In genomic region chr17:45221081-45221996, GRCh38 we compare ENCODE assay signal across 8 cellular contexts. TPM values are rescaled to one million over a fixed set of nuclear protein-coding genes. Genes with fewer than 3 reads are reported as not detected.
DNase-seq lines count a peak whose midpoint lies in the region; TF ChIP-seq lines count a peak whose summit lies in the region.

TSS of gene FMNL1 (plus strand) at chr17:45221885. CDS start at chr17:45222125, 240 bp downstream.

- H3K4me1 Mint-ChIP-seq in activated T-helper 2 cell treated with anti-CD3 and anti-CD28 coated beads, Interferon-gamma antibody, Interleukin-2, Interleukin-4, amounts not matched to agents 10 μg/mL and 5 μg/mL and 100 μg/mL, durations not matched to agents 14 hours and 24 hours and 36 hours (ENCODE audit: low read depth) = peaks cover 44% of the 10 kb centered on the region
- peaks cover 18% of the 10 kb centered on the region for H3K4me1 Mint-ChIP-seq in osteocyte (ENCODE audit: unreplicated experiment)

- peak within 1 kb of the TSS; percentile 97 for H3K27ac Mint-ChIP-seq in activated T-helper 2 cell treated with anti-CD3 and anti-CD28 coated beads, Interferon-gamma antibody, Interleukin-2, Interleukin-4, amounts not matched to agents 10 μg/mL and 5 μg/mL and 100 μg/mL, durations not matched to agents 14 hours and 24 hours and 36 hours
- H3K27ac Mint-ChIP-seq in osteocyte (ENCODE audit: unreplicated experiment) = no peak within 1 kb of the TSS

- peak; percentile 32 for DNase-seq in NCI-H2227 (lab: John Stamatoyannopoulos, UW; ENCODE audit: unreplicated experiment)
- DNase-seq in NCI-H2227 treated with DMSO at 0.1 percent for 48 hours (lab: John Stamatoyannopoulos, UW) = no peak
- DNase-seq in NOMO-1 (lab: John Stamatoyannopoulos, UW; ENCODE audit: unreplicated experiment in 2 of 2) = peak; percentile 61 to 65
- DNase-seq in activated T-helper 2 cell treated with anti-CD3 and anti-CD28 coated beads, Interferon-gamma antibody, Interleukin-2, Interleukin-4, amounts not matched to agents 10 μg/mL and 5 μg/mL and 100 μg/mL, durations not matched to agents 14 hours and 24 hours and 36 hours (ENCODE audit: low spot score) = peak; percentile 69
- peak; percentile 46 for DNase-seq in glomerular visceral epithelial cell (ENCODE audit: extremely low spot score)
- DNase-seq in osteocyte (ENCODE audit: extremely low spot score, unreplicated experiment) = no peak
- no peak for DNase-seq in DMS114 treated with DMSO at 0.1 percent for 48 hours (lab: John Stamatoyannopoulos, UW; ENCODE audit: unreplicated experiment)
- DNase-seq in NCI-H526 treated with DMSO at 0.1 percent for 48 hours (lab: John Stamatoyannopoulos, UW) = no peak

- H3K9me3 Mint-ChIP-seq in activated T-helper 2 cell treated with anti-CD3 and anti-CD28 coated beads, Interferon-gamma antibody, Interleukin-2, Interleukin-4, amounts not matched to agents 10 μg/mL and 5 μg/mL and 100 μg/mL, durations not matched to agents 14 hours and 24 hours and 36 hours = no peaks in the 10 kb centered on the region
- H3K9me3 Mint-ChIP-seq in osteocyte (ENCODE audit: unreplicated experiment) = no peaks in the 10 kb centered on the region

- intact Hi-C loops in activated T-helper 2 cell treated with anti-CD3 and anti-CD28 coated beads, Interferon-gamma antibody, Interleukin-2, Interleukin-4, amounts not matched to agents 10 μg/mL and 5 μg/mL and 100 μg/mL, durations not matched to agents 14 hours and 24 hours and 36 hours (cut with micrococcal nuclease) = no loop called here

- H3K36me3 Mint-ChIP-seq in activated T-helper 2 cell treated with anti-CD3 and anti-CD28 coated beads, Interferon-gamma antibody, Interleukin-2, Interleukin-4, amounts not matched to agents 10 μg/mL and 5 μg/mL and 100 μg/mL, durations not matched to agents 14 hours and 24 hours and 36 hours (ENCODE audit: low read depth) = peaks cover 80% of the 10 kb centered on the region
- H3K36me3 Mint-ChIP-seq in osteocyte (ENCODE audit: unreplicated experiment) = no peaks in the 10 kb centered on the region

- peak within 1 kb of the TSS; percentile 98 for H3K4me3 Mint-ChIP-seq in activated T-helper 2 cell treated with anti-CD3 and anti-CD28 coated beads, Interferon-gamma antibody, Interleukin-2, Interleukin-4, amounts not matched to agents 10 μg/mL and 5 μg/mL and 100 μg/mL, durations not matched to agents 14 hours and 24 hours and 36 hours (ENCODE audit: low read depth)
- H3K4me3 Mint-ChIP-seq in osteocyte (ENCODE audit: unreplicated experiment) = peak within 1 kb of the TSS; percentile 61

- no peak for TF ChIP-seq CTCF in osteocyte (IDR thresholded peaks at IDR 0.05)

- H3K27me3 Mint-ChIP-seq in activated T-helper 2 cell treated with anti-CD3 and anti-CD28 coated beads, Interferon-gamma antibody, Interleukin-2, Interleukin-4, amounts not matched to agents 10 μg/mL and 5 μg/mL and 100 μg/mL, durations not matched to agents 14 hours and 24 hours and 36 hours (ENCODE audit: low read depth) = no peaks in the 10 kb centered on the region
- peaks cover 3% of the 10 kb centered on the region for H3K27me3 Mint-ChIP-seq in osteocyte (ENCODE audit: unreplicated experiment)

RNA-seq across cellular contexts. Expression of gene FMNL1, which starts in this region (rescaled TPM):
- total RNA-seq in activated T-helper 2 cell treated with anti-CD3 and anti-CD28 coated beads, Interferon-gamma antibody, Interleukin-2, Interleukin-4, amounts not matched to agents 10 μg/mL and 5 μg/mL and 100 μg/mL, durations not matched to agents 14 hours and 24 hours and 36 hours = 469 and 475 TPM in 2 replicates
- 2.0 and 2.8 TPM in 2 replicates for total RNA-seq in osteocyte

Comparison
In these comparisons a context has a peak if more than half of its experiments do, and no peak if none do; other contexts are left out.
1. RNA of gene FMNL1 (total RNA-seq): 469 to 475 TPM in activated T-helper 2 cell treated with anti-CD3 and anti-CD28 coated beads, Interferon-gamma antibody, Interleukin-2, Interleukin-4, amounts not matched to agents 10 μg/mL and 5 μg/mL and 100 μg/mL, durations not matched to agents 14 hours and 24 hours and 36 hours; 2.0 to 2.8 TPM in osteocyte; every median in the first group is over 100 times any median in the second.
2. DNase-seq: peak in NCI-H2227 (single experiment), NOMO-1 (2 of 2), activated T-helper 2 cell treated with anti-CD3 and anti-CD28 coated beads, Interferon-gamma antibody, Interleukin-2, Interleukin-4, amounts not matched to agents 10 μg/mL and 5 μg/mL and 100 μg/mL, durations not matched to agents 14 hours and 24 hours and 36 hours (single experiment) and glomerular visceral epithelial cell (single experiment); none in NCI-H2227 treated with DMSO at 0.1 percent for 48 hours (single experiment), osteocyte (single experiment), DMS114 treated with DMSO at 0.1 percent for 48 hours (single experiment) and NCI-H526 treated with DMSO at 0.1 percent for 48 hours (single experiment).